Comparison of ENCODE assay signal across 8 cellular contexts in genomic region chr16:87492721-87493554, GRCh38.
DNase-seq lines count a peak whose midpoint lies in the region; ATAC-seq and TF ChIP-seq lines count a peak whose summit lies in the region.

ZCCHC14 (minus strand) TSS chr16:87493024; CDS start chr16:87492238, 786 bp downstream.

- CTCF ChIA-PET in AG04449 (lab: Yijun Ruan, JAX), result no interaction called here

- peak; percentile 89 for DNase-seq in AG04449 (ENCODE audit: low read depth, low spot score)
- DNase-seq in NCI-H2227 (lab: John Stamatoyannopoulos, UW; ENCODE audit: unreplicated experiment), result peak; percentile 98
- peak; percentile 99 for DNase-seq in activated CD4-positive, CD25-positive, alpha-beta regulatory T cell treated with anti-CD3 and anti-CD28 coated beads, Interleukin-2, amount 50 U/mL, for 16 hours (ENCODE audit: low read depth, low spot score)
- peak; percentile 98 for DNase-seq in cerebellar cortex (ENCODE audit: low spot score)
- DNase-seq in iris pigment epithelial cell (ENCODE audit: low read depth), result peak; percentile 99
- peak; percentile 98 to 100 for DNase-seq in stimulated activated CD4-positive, alpha-beta T cell treated with anti-CD3 and anti-CD28 coated beads, Interleukin-12 subunit alpha, Interleukin-12 subunit beta, amount 100 ng/mL, for 24 hours (ENCODE audit: low read depth in 2 of 2)

- no peak for TF ChIP-seq CTCF in AG04449 (IDR thresholded peaks at IDR 0.05; ENCODE audit: insufficient read depth, low read length, missing control alignments)

- POLR2A ChIA-PET in AG04449 (lab: Yijun Ruan, JAX), result no interaction called here

- peak within 1 kb of the TSS; percentile 59 for H3K4me3 ChIP-seq in AG04449 (ENCODE audit: low read depth, low read length)

- peak; percentile 68 for ATAC-seq in GM18870 (IDR thresholded peaks at IDR 0.05; ENCODE audit: unreplicated experiment)
- ATAC-seq in HG03108 (IDR thresholded peaks at IDR 0.05; ENCODE audit: unreplicated experiment), result peak; percentile 74

Comparison
In these comparisons a context has a peak if more than half of its experiments do, and no peak if none do; other contexts are left out.
1. Peak in every context shown above with its lines: DNase-seq, ATAC-seq and H3K4me3 ChIP-seq.